ENCODE assay signal across 27 cellular contexts in genomic region chr6:166944666-166945256, GRCh38. TPM values are rescaled to one million over a fixed set of nuclear protein-coding genes. Genes with fewer than 3 reads are reported as not detected.
DNase-seq lines count a peak whose midpoint lies in the region; ATAC-seq and TF ChIP-seq lines count a peak whose summit lies in the region.
"Had no signal": no experiment of that assay in that cellular context is flagged by ENCODE, and none has a peak within 500 bp of the region (broad histone marks: within the 10 kb centered on the region; RNA-seq: fewer than 3 reads in every experiment).

No MANE protein-coding gene starts in this region.

- H3K9me3 Mint-ChIP-seq in activated naive CD4-positive, alpha-beta T cell treated with anti-CD3 and anti-CD28 coated beads, Interleukin-2, amount 50 U/mL, for 24 hours: no peaks in the 10 kb centered on the region
- H3K9me3 Mint-ChIP-seq in stimulated activated memory B cell treated with anti-CD40 and anti-IgM and Interleukin-4, amounts not matched to agents 10 μg/mL and 1 μg/mL and 100 μg/mL, for 72 hours: peaks cover 3% of the 10 kb centered on the region
- H3K9me3 Mint-ChIP-seq in natural killer cell treated with Interleukin-12 subunit alpha and Interleukin-12 subunit beta and Interleukin-15 and Interleukin-18, amount 100 ng/mL, for 72 hours: no peaks in the 10 kb centered on the region
- H3K9me3 Mint-ChIP-seq: stimulated activated naive B cell treated with anti-CD40 and anti-IgM and Interleukin-4, amounts not matched to agents 10 μg/mL and 1 μg/mL and 100 μg/mL, for 72 hours had no signal

- H3K27ac Mint-ChIP-seq in activated naive CD4-positive, alpha-beta T cell treated with anti-CD3 and anti-CD28 coated beads, Interleukin-2, amount 50 U/mL, for 24 hours: peak overlapping the region; percentile 99
- H3K27ac Mint-ChIP-seq in stimulated activated memory B cell treated with anti-CD40 and anti-IgM and Interleukin-4, amounts not matched to agents 10 μg/mL and 1 μg/mL and 100 μg/mL, for 72 hours: peak overlapping the region; percentile 77
- no peak overlapping the region for H3K27ac Mint-ChIP-seq in natural killer cell treated with Interleukin-12 subunit alpha and Interleukin-12 subunit beta and Interleukin-15 and Interleukin-18, amount 100 ng/mL, for 72 hours
- H3K27ac Mint-ChIP-seq: nephron; stimulated activated naive B cell treated with anti-CD40 and anti-IgM and Interleukin-4, amounts not matched to agents 10 μg/mL and 1 μg/mL and 100 μg/mL, for 72 hours had no signal

- peaks cover 45% of the 10 kb centered on the region for H3K4me1 Mint-ChIP-seq in activated naive CD4-positive, alpha-beta T cell treated with anti-CD3 and anti-CD28 coated beads, Interleukin-2, amount 50 U/mL, for 24 hours
- peaks cover 23% of the 10 kb centered on the region for H3K4me1 Mint-ChIP-seq in stimulated activated memory B cell treated with anti-CD40 and anti-IgM and Interleukin-4, amounts not matched to agents 10 μg/mL and 1 μg/mL and 100 μg/mL, for 72 hours
- H3K4me1 Mint-ChIP-seq in natural killer cell treated with Interleukin-12 subunit alpha and Interleukin-12 subunit beta and Interleukin-15 and Interleukin-18, amount 100 ng/mL, for 72 hours (ENCODE audit: low read depth in 2 of 2): peaks cover 0 to 6% of the 10 kb centered on the region in 2 donors
- H3K4me1 Mint-ChIP-seq: nephron had no signal

- DNase-seq in DMS53 (lab: John Stamatoyannopoulos, UW) (peak; percentile 9), DMS53 treated with DMSO at 0.1 percent for 48 hours (lab: John Stamatoyannopoulos, UW; ENCODE audit: unreplicated experiment) (no peak), coronary artery (ENCODE audit: low spot score) (peak; percentile 36), superior temporal gyrus (ENCODE audit: extremely low spot score) (no peak)
- no peak for DNase-seq in activated naive CD4-positive, alpha-beta T cell treated with Interleukin-2 at 50 U/mL for 16 hours
- DNase-seq in natural killer cell treated with Interleukin-12 subunit alpha and Interleukin-12 subunit beta and Interleukin-15 and Interleukin-18, amount 100 ng/mL, for 72 hours (ENCODE audit: low spot score): no peak
- DNase-seq: activated CD4-positive, alpha-beta T cell treated with anti-CD3 and anti-CD28 coated beads, Interleukin-2, amount 50 U/mL, for 1 hour; amygdala; brain microvascular endothelial cell; C1 segment of cervical spinal cord; gastrocnemius medialis; kidney glomerular epithelial cell; lower lobe of right lung; NCI-H146; NCI-H2107; ovary; retina; SHP77; stimulated activated naive B cell treated with anti-CD40 and anti-IgM and Interleukin-4, amounts not matched to agents 10 μg/mL and 1 μg/mL and 100 μg/mL, for 72 hours; T1000; testis had no signal

- no peak overlapping the region for H3K4me3 ChIP-seq in coronary artery
- H3K4me3 ChIP-seq: gastrocnemius medialis, lower lobe of right lung, ovary, Peyer's patch, skin epidermis, testis had no signal

- H3K36me3 Mint-ChIP-seq in activated naive CD4-positive, alpha-beta T cell treated with anti-CD3 and anti-CD28 coated beads, Interleukin-2, amount 50 U/mL, for 24 hours: peaks cover 13% of the 10 kb centered on the region
- H3K36me3 Mint-ChIP-seq in stimulated activated memory B cell treated with anti-CD40 and anti-IgM and Interleukin-4, amounts not matched to agents 10 μg/mL and 1 μg/mL and 100 μg/mL, for 72 hours: peaks cover 27% of the 10 kb centered on the region
- H3K36me3 Mint-ChIP-seq in natural killer cell treated with Interleukin-12 subunit alpha and Interleukin-12 subunit beta and Interleukin-15 and Interleukin-18, amount 100 ng/mL, for 72 hours: no peaks in the 10 kb centered on the region

- TF ChIP-seq CTCF in coronary artery (IDR thresholded peaks at IDR 0.05): no peak

- H3K4me3 Mint-ChIP-seq in activated naive CD4-positive, alpha-beta T cell treated with anti-CD3 and anti-CD28 coated beads, Interleukin-2, amount 50 U/mL, for 24 hours: no peak overlapping the region
- no peak overlapping the region for H3K4me3 Mint-ChIP-seq in stimulated activated memory B cell treated with anti-CD40 and anti-IgM and Interleukin-4, amounts not matched to agents 10 μg/mL and 1 μg/mL and 100 μg/mL, for 72 hours
- no peak overlapping the region for H3K4me3 Mint-ChIP-seq in natural killer cell treated with Interleukin-12 subunit alpha and Interleukin-12 subunit beta and Interleukin-15 and Interleukin-18, amount 100 ng/mL, for 72 hours
- H3K4me3 Mint-ChIP-seq: nephron; stimulated activated naive B cell treated with anti-CD40 and anti-IgM and Interleukin-4, amounts not matched to agents 10 μg/mL and 1 μg/mL and 100 μg/mL, for 72 hours had no signal

- no peak overlapping the region for H3K27ac ChIP-seq in coronary artery
- H3K27ac ChIP-seq: 22Rv1, brain microvascular endothelial cell, gastrocnemius medialis, lower lobe of right lung, ovary, Peyer's patch, skin epidermis, testis had no signal

- no peaks in the 10 kb centered on the region for H3K27me3 Mint-ChIP-seq in activated naive CD4-positive, alpha-beta T cell treated with anti-CD3 and anti-CD28 coated beads, Interleukin-2, amount 50 U/mL, for 24 hours
- no peaks in the 10 kb centered on the region for H3K27me3 Mint-ChIP-seq in stimulated activated memory B cell treated with anti-CD40 and anti-IgM and Interleukin-4, amounts not matched to agents 10 μg/mL and 1 μg/mL and 100 μg/mL, for 72 hours
- H3K27me3 Mint-ChIP-seq in natural killer cell treated with Interleukin-12 subunit alpha and Interleukin-12 subunit beta and Interleukin-15 and Interleukin-18, amount 100 ng/mL, for 72 hours: no peaks in the 10 kb centered on the region
- H3K27me3 Mint-ChIP-seq: stimulated activated naive B cell treated with anti-CD40 and anti-IgM and Interleukin-4, amounts not matched to agents 10 μg/mL and 1 μg/mL and 100 μg/mL, for 72 hours had no signal

- no peak for ATAC-seq in stimulated activated memory B cell treated with anti-CD40 and anti-IgM and Interleukin-4, amounts not matched to agents 10 μg/mL and 1 μg/mL and 100 μg/mL, for 72 hours
- no peak for ATAC-seq in natural killer cell treated with Interleukin-12 subunit alpha and Interleukin-12 subunit beta and Interleukin-15 and Interleukin-18, amount 100 ng/mL, for 72 hours
- ATAC-seq: gastrocnemius medialis; stimulated activated naive B cell treated with anti-CD40 and anti-IgM and Interleukin-4, amounts not matched to agents 10 μg/mL and 1 μg/mL and 100 μg/mL, for 72 hours had no signal

RNA-seq across cellular contexts. Expression of gene RNASET2, which starts 11.6 kb away (rescaled TPM):
- 10 to 100 TPM; 18.1 to 50.6 TPM for total RNA-seq in natural killer cell treated with Interleukin-12 subunit alpha and Interleukin-12 subunit beta and Interleukin-15 and Interleukin-18, amount 100 ng/mL, for 72 hours

RNA-seq across cellular contexts. Expression of gene CEP43, which starts 54.4 kb away (rescaled TPM):
- 10 to 100 TPM; 20.0 to 35.1 TPM for total RNA-seq in natural killer cell treated with Interleukin-12 subunit alpha and Interleukin-12 subunit beta and Interleukin-15 and Interleukin-18, amount 100 ng/mL, for 72 hours

Comparison
In these comparisons a context has a peak if more than half of its experiments do, and no peak if none do; other contexts are left out.
1. DNase-seq: peak in DMS53 (single experiment) and coronary artery (single experiment); none in DMS53 treated with DMSO at 0.1 percent for 48 hours (single experiment), activated naive CD4-positive, alpha-beta T cell treated with Interleukin-2 at 50 U/mL for 16 hours (single experiment), natural killer cell treated with Interleukin-12 subunit alpha and Interleukin-12 subunit beta and Interleukin-15 and Interleukin-18, amount 100 ng/mL, for 72 hours (single experiment) and superior temporal gyrus (single experiment).
2. H3K27ac Mint-ChIP-seq: peak in activated naive CD4-positive, alpha-beta T cell treated with anti-CD3 and anti-CD28 coated beads, Interleukin-2, amount 50 U/mL, for 24 hours (single experiment) and stimulated activated memory B cell treated with anti-CD40 and anti-IgM and Interleukin-4, amounts not matched to agents 10 μg/mL and 1 μg/mL and 100 μg/mL, for 72 hours (single experiment); none in natural killer cell treated with Interleukin-12 subunit alpha and Interleukin-12 subunit beta and Interleukin-15 and Interleukin-18, amount 100 ng/mL, for 72 hours (0 of 2).